In genomic region chr16:47624563-47624962, GRCh38 we compare ENCODE assay signal across 32 cellular contexts.
"Had no signal": no experiment of that assay in that cellular context is flagged by ENCODE, and none has a peak within 500 bp of the region (broad histone marks: within the 10 kb centered on the region; RNA-seq: fewer than 3 reads in every experiment).

No MANE protein-coding gene starts in this region.

- H3K27ac Mint-ChIP-seq: activated B cell treated with CpG ODN at 0.5 μM for 24 hours; activated CD8-positive, alpha-beta T cell treated with anti-CD3 and anti-CD28 coated beads for 36 hours; activated naive CD8-positive, alpha-beta T cell; activated T-cell treated with anti-CD3 and anti-CD28 coated beads, Interleukin-2, amount 50 U/mL, for 24 hours; activated T-helper 17 cell treated with anti-CD3 and anti-CD28 coated beads, Interleukin-2, amount 50 U/mL, for 72 hours; dendritic cell treated with granulocyte-macrophage colony-stimulating factor and Interleukin-4, amounts not matched to agents 40 ng/mL and 50 ng/mL, for 4 days; endodermal cell; T-helper 17 cell; T-helper 2 cell treated with Interferon-gamma antibody and Interleukin-4, amounts not matched to agents 5 μg/mL and 100 μg/mL, for 36 hours had no signal

- H3K4me1 ChIP-seq: body of pancreas had no signal

- H3K4me3 ChIP-seq: body of pancreas, coronary artery, dorsolateral prefrontal cortex had no signal

- H3K27ac ChIP-seq: body of pancreas, coronary artery, dorsolateral prefrontal cortex, WERI-Rb-1 had no signal

- H3K4me3 Mint-ChIP-seq: activated B cell treated with CpG ODN at 0.5 μM for 24 hours; activated CD8-positive, alpha-beta T cell treated with anti-CD3 and anti-CD28 coated beads for 36 hours; activated naive CD8-positive, alpha-beta T cell; activated T-cell treated with anti-CD3 and anti-CD28 coated beads, Interleukin-2, amount 50 U/mL, for 24 hours; activated T-helper 17 cell treated with anti-CD3 and anti-CD28 coated beads, Interleukin-2, amount 50 U/mL, for 72 hours; dendritic cell treated with granulocyte-macrophage colony-stimulating factor and Interleukin-4, amounts not matched to agents 40 ng/mL and 50 ng/mL, for 4 days; endodermal cell; T-helper 17 cell; T-helper 2 cell treated with Interferon-gamma antibody and Interleukin-4, amounts not matched to agents 5 μg/mL and 100 μg/mL, for 36 hours had no signal

- ATAC-seq: activated CD4-positive, CD25-positive, alpha-beta regulatory T cell treated with anti-CD3 and anti-CD28 coated beads, Interleukin-2, amount 50 U/mL, for 24 hours; activated CD8-positive, alpha-beta T cell treated with anti-CD3 and anti-CD28 coated beads for 36 hours; activated T-helper 17 cell treated with anti-CD3 and anti-CD28 coated beads, Interleukin-2, amount 50 U/mL, for 72 hours; body of pancreas; esophagus mucosa; T-helper 17 cell had no signal

- H3K36me3 ChIP-seq: WERI-Rb-1 had no signal

- H3K9me3 Mint-ChIP-seq: activated B cell treated with CpG ODN at 0.5 μM for 24 hours; activated CD8-positive, alpha-beta T cell treated with anti-CD3 and anti-CD28 coated beads for 36 hours; activated T-cell treated with anti-CD3 and anti-CD28 coated beads, Interleukin-2, amount 50 U/mL, for 24 hours; activated T-helper 17 cell treated with anti-CD3 and anti-CD28 coated beads, Interleukin-2, amount 50 U/mL, for 72 hours; dendritic cell treated with granulocyte-macrophage colony-stimulating factor and Interleukin-4, amounts not matched to agents 40 ng/mL and 50 ng/mL, for 4 days; T-helper 2 cell treated with Interferon-gamma antibody and Interleukin-4, amounts not matched to agents 5 μg/mL and 100 μg/mL, for 36 hours had no signal

- H3K27me3 Mint-ChIP-seq: activated B cell treated with CpG ODN at 0.5 μM for 24 hours; activated CD8-positive, alpha-beta T cell treated with anti-CD3 and anti-CD28 coated beads for 36 hours; activated naive CD8-positive, alpha-beta T cell; activated T-cell treated with anti-CD3 and anti-CD28 coated beads, Interleukin-2, amount 50 U/mL, for 24 hours; activated T-helper 17 cell treated with anti-CD3 and anti-CD28 coated beads, Interleukin-2, amount 50 U/mL, for 72 hours; dendritic cell treated with granulocyte-macrophage colony-stimulating factor and Interleukin-4, amounts not matched to agents 40 ng/mL and 50 ng/mL, for 4 days; T-helper 17 cell had no signal

- FAIRE-seq: frontal cortex had no signal

- H3K4me1 Mint-ChIP-seq: activated T-helper 17 cell treated with anti-CD3 and anti-CD28 coated beads, Interleukin-2, amount 50 U/mL, for 72 hours; T-helper 17 cell had no signal

- H3K9me3 ChIP-seq: body of pancreas had no signal

- DNase-seq: activated B cell treated with CpG ODN at 0.5 μM for 24 hours; activated CD4-positive, alpha-beta T cell treated with anti-CD3 and anti-CD28 coated beads for 48 hours; activated CD4-positive, alpha-beta T cell treated with anti-CD3 and anti-CD28 coated beads, Interleukin-2, amount 50 U/mL, for 1 hour; activated CD4-positive, alpha-beta T cell treated with anti-CD3 and anti-CD28 coated beads, Interleukin-2, amount 50 U/mL, for 48 hours; activated CD8-positive, alpha-beta memory T cell treated with anti-CD3 and anti-CD28 coated beads for 24 hours; activated CD8-positive, alpha-beta T cell treated with anti-CD3 and anti-CD28 coated beads for 36 hours; activated effector memory CD4-positive, alpha-beta T cell treated with Interleukin-2 at 50 U/mL for 16 hours; activated gamma-delta T cell treated with Interleukin-2 at 50 U/mL for 16 hours; activated naive CD4-positive, alpha-beta T cell treated with anti-CD3 and anti-CD28 coated beads, Interleukin-2, amount 50 U/mL, for 16 hours; activated naive CD4-positive, alpha-beta T cell treated with Interleukin-2 at 50 U/mL for 16 hours; activated T-cell treated with anti-CD3 and anti-CD28 coated beads, Interleukin-2, amount 50 U/mL, for 24 hours; amniotic stem cell; anterior cingulate cortex; body of pancreas; central memory CD4-positive, alpha-beta T cell; dorsolateral prefrontal cortex; effector memory CD4-positive, alpha-beta T cell; endodermal cell; foreskin fibroblast; head of caudate nucleus; T-helper 1 cell; T-helper 17 cell; T1000; WERI-Rb-1 had no signal

- H3K27me3 ChIP-seq: body of pancreas, dorsolateral prefrontal cortex had no signal
